ENCODE assay signal across 15 cellular contexts in the genomic region with DNA sequence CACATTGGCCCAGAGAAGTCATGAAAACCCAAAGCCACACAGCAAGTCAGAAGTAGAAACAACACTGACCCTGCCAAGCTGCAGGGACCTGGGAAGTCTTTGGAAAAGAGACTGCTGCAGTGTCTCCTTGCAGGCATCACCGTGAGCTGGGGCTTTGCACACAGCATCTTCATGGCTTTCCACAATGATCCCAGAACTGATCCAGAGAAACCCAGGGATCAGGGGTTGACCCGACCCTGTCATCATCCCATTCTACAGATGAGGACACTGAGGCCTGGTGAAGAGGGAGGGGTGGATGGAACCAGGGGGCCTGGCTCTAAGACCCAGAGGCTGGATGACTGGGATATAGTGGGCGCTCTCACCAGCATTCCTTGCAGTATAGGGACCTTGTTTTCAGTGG. TPM values are rescaled to one million over a fixed set of nuclear protein-coding genes. Genes with fewer than 3 reads are reported as not detected.
DNase-seq lines count a peak whose midpoint lies in the region; ATAC-seq and TF ChIP-seq lines count a peak whose summit lies in the region.
"Had no signal": no experiment of that assay in that cellular context is flagged by ENCODE, and none has a peak within 500 bp of the region (broad histone marks: within the 10 kb centered on the region; RNA-seq: fewer than 3 reads in every experiment).

No MANE protein-coding gene starts in this region.

- DNase-seq in CD4-positive, CD25-positive, alpha-beta regulatory T cell: no peak
- no peak for DNase-seq in IMR-90
- DNase-seq in dorsolateral prefrontal cortex: no peak
- DNase-seq in osteoblast (ENCODE audit: insufficient read length, low spot score, missing footprints): peak; percentile 71
- no peak for DNase-seq in mesendoderm
- DNase-seq: BE2C; C1 segment of cervical spinal cord; Caco-2; CD4-positive, alpha-beta T cell had no signal

- no peaks in the 10 kb centered on the region for H3K79me2 ChIP-seq in osteoblast (ENCODE audit: insufficient read depth, low read length)
- no peaks in the 10 kb centered on the region for H3K79me2 ChIP-seq in mesendoderm (ENCODE audit: control insufficient read depth, insufficient read depth, low read length)

- H3K4me2 ChIP-seq in IMR-90 (ENCODE audit: low read depth, low read length) (no peak overlapping the region), osteoblast (ENCODE audit: insufficient read depth, low read length) (no peak overlapping the region), mesendoderm (ENCODE audit: low read length) (no peak overlapping the region)

- H2AK9ac ChIP-seq in IMR-90 (replicated peaks; ENCODE audit: low read depth, low read length, poor library complexity): peak overlapping the region; percentile 3

- H3K23ac ChIP-seq in IMR-90 (ENCODE audit: low read depth, low read length): no peak overlapping the region
- H3K23ac ChIP-seq in mesendoderm (ENCODE audit: low read length): no peak overlapping the region

- H4K5ac ChIP-seq in IMR-90 (ENCODE audit: low read depth, low read length) (no peak overlapping the region), mesendoderm (ENCODE audit: low read length) (no peak overlapping the region)

- no peak for ATAC-seq in CD4-positive, CD25-positive, alpha-beta regulatory T cell (ENCODE audit: low read depth in 2 of 2)
- ATAC-seq in IMR-90 (ENCODE audit: low read depth) (no peak), HG03469 (IDR thresholded peaks at IDR 0.05; ENCODE audit: unreplicated experiment) (no peak), GM21786 (IDR thresholded peaks at IDR 0.05; ENCODE audit: unreplicated experiment) (no peak), GM21723 (IDR thresholded peaks at IDR 0.05; ENCODE audit: unreplicated experiment) (no peak)
- ATAC-seq: K562 had no signal

- H3K9me3 Mint-ChIP-seq in CD4-positive, CD25-positive, alpha-beta regulatory T cell: peaks cover 0 to 2% (median 0%) of the 10 kb centered on the region in 7 donors
- H3K9me3 Mint-ChIP-seq: CD4-positive, alpha-beta T cell had no signal

- H3K9me1 ChIP-seq in IMR-90 (ENCODE audit: insufficient read depth, low read length): peaks cover 5% of the 10 kb centered on the region; the same call in 1 of the 2 replicates

- H2BK5ac ChIP-seq in IMR-90 (ENCODE audit: low read depth, low read length, poor library complexity, severe bottlenecking) (no peak overlapping the region), mesendoderm (ENCODE audit: low read length) (no peak overlapping the region)

- H3K56ac ChIP-seq in IMR-90 (ENCODE audit: extremely low read depth, insufficient read depth, low read length) (no peak overlapping the region), mesendoderm (ENCODE audit: low read length) (no peak overlapping the region)

- H3K79me1 ChIP-seq in IMR-90 (ENCODE audit: low read depth in 1 of 2, low read length in 2 of 2) (no peaks in the 10 kb centered on the region), mesendoderm (ENCODE audit: low read length) (no peaks in the 10 kb centered on the region)

- no peak overlapping the region for H4K91ac ChIP-seq in IMR-90 (ENCODE audit: insufficient read depth, low read depth, low read length)

- WGBS in IMR-90 (ENCODE audit: extremely low coverage in 2 of 2, insufficient read length in 1 of 2), 2 experiments: no CpG with 5 or more reads among the region's 3 CpGs
- no CpG with 5 or more reads among the region's 3 CpGs for WGBS in mesendoderm (ENCODE audit: extremely low coverage, insufficient coverage, low lambda C conversion rate)

- no peaks in the 10 kb centered on the region for H3K36me3 ChIP-seq in CD4-positive, CD25-positive, alpha-beta regulatory T cell (ENCODE audit: control insufficient read depth, insufficient read depth, low read length)
- no peaks in the 10 kb centered on the region for H3K36me3 ChIP-seq in IMR-90 (ENCODE audit: control insufficient read depth, insufficient read depth, low read length)
- H3K36me3 ChIP-seq in osteoblast (ENCODE audit: insufficient read depth, low read length): no peaks in the 10 kb centered on the region
- no peaks in the 10 kb centered on the region for H3K36me3 ChIP-seq in mesendoderm (ENCODE audit: control insufficient read depth, insufficient read depth, low read length)
- H3K36me3 ChIP-seq: BE2C, HAP-1 had no signal

- H3K27me3 ChIP-seq in CD4-positive, CD25-positive, alpha-beta regulatory T cell (ENCODE audit: control insufficient read depth, insufficient read depth, low read length): peaks cover 8% of the 10 kb centered on the region
- peaks cover 71% of the 10 kb centered on the region for H3K27me3 ChIP-seq in IMR-90 (ENCODE audit: control insufficient read depth, insufficient read depth, low read length)
- H3K27me3 ChIP-seq in dorsolateral prefrontal cortex: peaks cover 0 to 6% (median 0%) of the 10 kb centered on the region in 45 donors
- H3K27me3 ChIP-seq in osteoblast (ENCODE audit: insufficient read depth, low read length): peaks cover 29% of the 10 kb centered on the region
- H3K27me3 ChIP-seq in mesendoderm (ENCODE audit: insufficient read depth, low read length, poor library complexity): peaks cover 6% of the 10 kb centered on the region

- H3K27me3 Mint-ChIP-seq in CD4-positive, CD25-positive, alpha-beta regulatory T cell: peaks cover 23% of the 10 kb centered on the region
- H3K27me3 Mint-ChIP-seq: CD4-positive, alpha-beta T cell had no signal

- H3K4me1 ChIP-seq in CD4-positive, CD25-positive, alpha-beta regulatory T cell (ENCODE audit: control insufficient read depth, insufficient read depth, low read length, poor library complexity, severe bottlenecking): peaks cover 28% of the 10 kb centered on the region
- H3K4me1 ChIP-seq in IMR-90 (ENCODE audit: control insufficient read depth, insufficient read depth, low read length) (no peaks in the 10 kb centered on the region), osteoblast (ENCODE audit: insufficient read depth, low read length) (no peaks in the 10 kb centered on the region), mesendoderm (ENCODE audit: control insufficient read depth, low read depth, low read length) (no peaks in the 10 kb centered on the region)

- H3K14ac ChIP-seq in IMR-90 (replicated peaks; ENCODE audit: low read depth, low read length): no peak overlapping the region

- no peaks in the 10 kb centered on the region for H4K20me1 ChIP-seq in IMR-90 (ENCODE audit: insufficient read depth, low read length)
- no peaks in the 10 kb centered on the region for H4K20me1 ChIP-seq in osteoblast (ENCODE audit: insufficient read depth, low read length)

- H2AFZ ChIP-seq in IMR-90 (replicated peaks; ENCODE audit: low read length, poor library complexity) (no peak overlapping the region), osteoblast (ENCODE audit: low read length) (no peak overlapping the region)

- H2BK20ac ChIP-seq in IMR-90 (ENCODE audit: low read depth, low read length): no peak overlapping the region

- H3K18ac ChIP-seq in IMR-90 (ENCODE audit: low read depth, low read length): no peak overlapping the region
- H3K18ac ChIP-seq in mesendoderm (ENCODE audit: low read length): no peak overlapping the region

- no peak overlapping the region for H3K9ac ChIP-seq in IMR-90 (ENCODE audit: low read depth, low read length)
- no peak overlapping the region for H3K9ac ChIP-seq in mesendoderm (ENCODE audit: low read length)

- peaks cover 0 to 39% (median 25%) of the 10 kb centered on the region in 4 donors for H3K4me1 Mint-ChIP-seq in CD4-positive, CD25-positive, alpha-beta regulatory T cell

- no peak for TF ChIP-seq POLR2A in IMR-90 (IDR thresholded peaks at IDR 0.05; ENCODE audit: low read depth, low read length)

- intact Hi-C loops in IMR-90 (cut with micrococcal nuclease): no loop called here
- intact Hi-C loops in dorsolateral prefrontal cortex (cut with DNase I): no loop called here

- BruUV-seq in IMR-90 (replicated peaks; lab: Mats Ljungman, UMichigan): no TSS peak

- peaks cover 5% of the 10 kb centered on the region for H3K36me3 Mint-ChIP-seq in CD4-positive, CD25-positive, alpha-beta regulatory T cell

- H3K9me3 ChIP-seq in CD4-positive, CD25-positive, alpha-beta regulatory T cell (ENCODE audit: control insufficient read depth in 2 of 2, low read length in 2 of 2): no peaks in the 10 kb centered on the region
- H3K9me3 ChIP-seq in IMR-90 (ENCODE audit: control insufficient read depth, insufficient read depth, low read length): no peaks in the 10 kb centered on the region
- H3K9me3 ChIP-seq in osteoblast (ENCODE audit: low read depth, low read length): no peaks in the 10 kb centered on the region
- H3K9me3 ChIP-seq: BE2C, Caco-2, HAP-1 had no signal

- dilution Hi-C loops in IMR-90 (cut with HindIII; ENCODE audit: low sequenced_read_pairs, unreplicated experiment): no loop called here

- H3K4me3 Mint-ChIP-seq in CD4-positive, CD25-positive, alpha-beta regulatory T cell: peak overlapping the region in 3 of 4 donors; percentile 21 to 78 (median 41)

- in situ Hi-C loops in IMR-90 (cut with MboI; ENCODE audit: low sequenced_read_pairs): no loop called here

- H4K8ac ChIP-seq in IMR-90 (ENCODE audit: low read depth in 2 of 2, low read length in 2 of 2) (no peak overlapping the region), mesendoderm (ENCODE audit: low read depth, low read length) (no peak overlapping the region)

- CTCF ChIA-PET in IMR-90 (lab: Yijun Ruan, JAX): no interaction called here

- TF ChIP-seq CTCF in IMR-90 (conservative IDR thresholded peaks at IDR 0.05; ENCODE audit: low read depth, low read length) (no peak), dorsolateral prefrontal cortex (IDR thresholded peaks at IDR 0.05 in 54 of 56, conservative IDR thresholded peaks at IDR 0.05 in 2 of 56; ENCODE audit: low read depth in 1 of 56, partially characterized antibody in 56 of 56) (no peak), osteoblast (IDR thresholded peaks at IDR 0.05; ENCODE audit: extremely low read depth, low read depth, low read length) (no peak)

- H2AK5ac ChIP-seq in IMR-90 (ENCODE audit: low read depth, low read length): no peak overlapping the region
- no peak overlapping the region for H2AK5ac ChIP-seq in mesendoderm (ENCODE audit: low read length)

- no peak overlapping the region for H3K4me3 ChIP-seq in CD4-positive, CD25-positive, alpha-beta regulatory T cell (ENCODE audit: low read depth, low read length)
- H3K4me3 ChIP-seq in IMR-90 (ENCODE audit: insufficient read depth, low read depth, low read length): no peak overlapping the region
- no peak overlapping the region for H3K4me3 ChIP-seq in dorsolateral prefrontal cortex
- no peak overlapping the region for H3K4me3 ChIP-seq in osteoblast (ENCODE audit: insufficient read depth, low read length)
- H3K4me3 ChIP-seq in mesendoderm (ENCODE audit: low read length): no peak overlapping the region
- H3K4me3 ChIP-seq: HAP-1, K562 had no signal

- H2BK120ac ChIP-seq in IMR-90 (ENCODE audit: low read depth, low read length): no peak overlapping the region
- H2BK120ac ChIP-seq in mesendoderm (ENCODE audit: low read depth, low read length): no peak overlapping the region

- H3K4ac ChIP-seq in IMR-90 (ENCODE audit: low read depth, low read length) (no peak overlapping the region), mesendoderm (ENCODE audit: low read depth, low read length) (no peak overlapping the region)

- H2BK15ac ChIP-seq in IMR-90 (ENCODE audit: low read depth, low read length) (no peak overlapping the region), mesendoderm (replicated peaks; ENCODE audit: low read depth) (no peak overlapping the region)

- H3K27ac Mint-ChIP-seq in CD4-positive, CD25-positive, alpha-beta regulatory T cell: peak overlapping the region in 1 of 3 donors; percentile 40
- H3K27ac Mint-ChIP-seq: CD4-positive, alpha-beta T cell had no signal

- no peak for TF ChIP-seq RAD21 in IMR-90 (IDR thresholded peaks at IDR 0.05; ENCODE audit: low read length)

- POLR2A ChIA-PET in IMR-90 (lab: Charles Lee; ENCODE audit: unreplicated experiment): no interaction called here

- H3K27ac ChIP-seq in CD4-positive, CD25-positive, alpha-beta regulatory T cell (ENCODE audit: insufficient read depth, low read length, poor library complexity, severe bottlenecking): no peak overlapping the region
- H3K27ac ChIP-seq in IMR-90 (ENCODE audit: insufficient read depth, low read length) (no peak overlapping the region), dorsolateral prefrontal cortex (peak overlapping the region in 43 of 59 donors; percentile 2 to 85 (median 60)), osteoblast (ENCODE audit: low read depth, low read length) (no peak overlapping the region), mesendoderm (ENCODE audit: low read depth, low read length) (no peak overlapping the region)

RNA-seq across cellular contexts. Expression of a gene that starts 4.3 kb away (rescaled TPM):
- total RNA-seq in CD4-positive, CD25-positive, alpha-beta regulatory T cell: 95.6 TPM
- polyA plus RNA-seq in CD4-positive, CD25-positive, alpha-beta regulatory T cell: 10 to 100 TPM; 16.6 to 23.0 (median 17.7) TPM
- total RNA-seq in IMR-90 (2012; rRNA removed) (under 0.01 and 0.18 TPM in 2 replicates), dorsolateral prefrontal cortex (10 to 100 TPM in 89 of 120 experiments, 1 to 10 TPM in 31; 6.0 to 19.9 (median 11.3) TPM), osteoblast (0.36 and 0.59 TPM in 2 replicates)
- polyA plus RNA-seq in IMR-90 (2012; rRNA removed): 0.27 and 0.56 TPM in 2 replicates
- 0.12 and 0.41 TPM in 2 replicates for polyA plus RNA-seq in IMR-90 (2012; cell fraction: cytosol; rRNA removed)
- 0.32 and 0.71 TPM in 2 replicates for polyA plus RNA-seq in IMR-90 (2012; cell fraction: nucleus; rRNA removed; ENCODE audit: low replicate concordance)
- 0.32 TPM for polyA plus RNA-seq in mesendoderm (2013, experiment 1 of 2)
- polyA plus RNA-seq in mesendoderm (2013, experiment 2 of 2): 0.28 TPM

RNA-seq across cellular contexts. Expression of a gene that starts 8.9 kb away (rescaled TPM):
- total RNA-seq in CD4-positive, CD25-positive, alpha-beta regulatory T cell: not detected
- not detected for polyA plus RNA-seq in CD4-positive, CD25-positive, alpha-beta regulatory T cell
- 0.54 and 0.56 TPM in 2 replicates for total RNA-seq in IMR-90 (2012; rRNA removed)
- 1.2 TPM in 2 replicates for polyA plus RNA-seq in IMR-90 (2012; rRNA removed)
- 0.89 and 2.2 TPM in 2 replicates for polyA plus RNA-seq in IMR-90 (2012; cell fraction: cytosol; rRNA removed)
- polyA plus RNA-seq in IMR-90 (2012; cell fraction: nucleus; rRNA removed; ENCODE audit: low replicate concordance): 1.1 and 2.3 TPM in 2 replicates
- 10 to 100 TPM; 16.2 to 32.0 (median 24.6) TPM for total RNA-seq in dorsolateral prefrontal cortex
- total RNA-seq in osteoblast: 16.3 and 18.0 TPM in 2 replicates
- 0.56 TPM for polyA plus RNA-seq in mesendoderm (2013, experiment 1 of 2)
- polyA plus RNA-seq in mesendoderm (2013, experiment 2 of 2): 0.62 TPM
- total RNA-seq: HT-29 had no signal

Comparison
In these comparisons a context has a peak if more than half of its experiments do, and no peak if none do; other contexts are left out.
1. H3K27ac ChIP-seq: peak in dorsolateral prefrontal cortex (43 of 59); none in CD4-positive, CD25-positive, alpha-beta regulatory T cell (single experiment), IMR-90 (single experiment), osteoblast (single experiment) and mesendoderm (single experiment).
2. RNA of a gene that starts 8.9 kb away (total RNA-seq): 16.2 to 32.0 TPM in dorsolateral prefrontal cortex and 16.3 to 18.0 TPM in osteoblast; 0.54 to 0.56 TPM in IMR-90 and not detected in CD4-positive, CD25-positive, alpha-beta regulatory T cell (single experiment); every median in the first group is over 10 times any median in the second.